ENCODE assay signal across 1 cellular context in genomic region chr17:18033442-18034099, GRCh38.
TF ChIP-seq lines count a peak whose summit lies in the region.

No MANE protein-coding gene starts in this region.

TF ChIP-seq in endothelial cell of umbilical vein, 7 proteins besides CTCF, POLR2A, EP300 and RAD21:
- TF ChIP-seq POLR2AphosphoS5 (IDR thresholded peaks at IDR 0.05; ENCODE audit: insufficient read depth, low read depth, low read length), result no peak
- TF ChIP-seq JUN (IDR thresholded peaks at IDR 0.05; ENCODE audit: borderline replicate concordance, insufficient read depth, insufficient read length, low read depth), result no peak
- TF ChIP-seq EZH2 (IDR thresholded peaks at IDR 0.05; ENCODE audit: borderline replicate concordance, low read depth, low read length, severe bottlenecking), result no peak
- TF ChIP-seq MYC (IDR thresholded peaks at IDR 0.05; ENCODE audit: low read depth, low read length), result no peak
- no peak for TF ChIP-seq GATA2 (IDR thresholded peaks at IDR 0.05; ENCODE audit: insufficient read depth, insufficient read length, low read depth, low read length)
- no peak for TF ChIP-seq MAX (IDR thresholded peaks at IDR 0.05; ENCODE audit: insufficient read depth, insufficient read length)
- no peak for TF ChIP-seq FOS (IDR thresholded peaks at IDR 0.05; ENCODE audit: borderline replicate concordance, insufficient read depth, low read length)
